In the genomic region with DNA sequence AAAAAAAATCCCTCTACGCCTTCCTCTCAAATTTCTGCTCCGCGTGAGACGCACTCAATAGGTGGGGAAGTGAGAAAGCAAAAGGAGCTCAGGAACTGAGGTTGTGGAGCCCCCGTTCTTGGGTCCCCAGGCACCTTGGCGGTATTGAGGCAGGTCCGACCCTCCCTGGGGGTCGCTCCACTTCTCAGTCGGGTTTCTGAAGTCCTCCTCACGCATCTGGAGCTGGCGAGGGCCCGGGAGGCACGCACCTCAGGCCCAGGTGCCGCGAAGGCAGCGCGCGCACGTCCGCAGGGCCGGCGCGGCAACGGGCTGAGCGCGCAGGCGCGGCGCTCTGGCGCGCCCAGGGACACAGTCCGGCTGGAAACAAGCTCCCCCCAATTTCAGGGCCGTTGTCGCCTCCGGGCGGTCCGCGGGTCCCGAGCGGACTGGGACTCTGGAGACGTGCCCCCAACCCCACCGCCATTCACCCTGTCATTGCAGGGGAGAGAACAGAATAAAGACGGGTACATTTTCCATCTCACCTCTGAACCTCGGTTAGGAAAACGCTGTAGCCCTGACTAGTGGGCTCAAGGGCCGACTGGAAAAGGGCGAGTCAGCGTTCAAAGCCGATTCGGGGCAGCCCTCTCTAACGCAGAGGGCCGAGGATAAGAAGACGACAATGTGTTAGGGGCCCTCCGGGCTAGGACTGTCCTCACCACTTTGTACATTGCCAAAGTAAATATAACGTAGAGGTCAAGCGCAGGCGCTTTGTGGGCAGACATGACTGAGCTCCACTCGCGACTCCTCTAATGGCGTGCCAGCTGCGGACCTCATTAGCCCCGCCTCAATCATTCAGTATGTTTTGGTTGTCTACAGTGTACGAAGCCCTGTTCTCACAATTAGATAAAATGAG, we compare ENCODE assay signal across 1 cellular context.
TF ChIP-seq lines count a peak whose summit lies in the region.

A gene with protein sequence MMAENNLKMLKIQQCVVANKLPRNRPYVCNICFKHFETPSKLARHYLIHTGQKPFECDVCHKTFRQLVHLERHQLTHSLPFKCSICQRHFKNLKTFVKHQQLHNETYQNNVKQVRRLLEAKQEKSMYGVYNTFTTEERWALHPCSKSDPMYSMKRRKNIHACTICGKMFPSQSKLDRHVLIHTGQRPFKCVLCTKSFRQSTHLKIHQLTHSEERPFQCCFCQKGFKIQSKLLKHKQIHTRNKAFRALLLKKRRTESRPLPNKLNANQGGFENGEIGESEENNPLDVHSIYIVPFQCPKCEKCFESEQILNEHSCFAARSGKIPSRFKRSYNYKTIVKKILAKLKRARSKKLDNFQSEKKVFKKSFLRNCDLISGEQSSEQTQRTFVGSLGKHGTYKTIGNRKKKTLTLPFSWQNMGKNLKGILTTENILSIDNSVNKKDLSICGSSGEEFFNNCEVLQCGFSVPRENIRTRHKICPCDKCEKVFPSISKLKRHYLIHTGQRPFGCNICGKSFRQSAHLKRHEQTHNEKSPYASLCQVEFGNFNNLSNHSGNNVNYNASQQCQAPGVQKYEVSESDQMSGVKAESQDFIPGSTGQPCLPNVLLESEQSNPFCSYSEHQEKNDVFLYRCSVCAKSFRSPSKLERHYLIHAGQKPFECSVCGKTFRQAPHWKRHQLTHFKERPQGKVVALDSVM (minus strand): TSS at position 306 of the 892 bp plus-strand sequence. CDS start 4,853 bp downstream, outside the sequence.

TF ChIP-seq in K562, 482 proteins besides CTCF, POLR2A, EP300 and RAD21 (continued from another document and continues in another):
- 0 out of 2 replicates have a peak, but pooled peaks have one; percentile 37 for TF ChIP-seq MED1 (CRISPR knock-in tag; IDR thresholded peaks at IDR 0.05; ENCODE audit: borderline replicate concordance)
- TF ChIP-seq TFAP4 (CRISPR knock-in tag; IDR thresholded peaks at IDR 0.05; ENCODE audit: borderline replicate concordance), result peak; percentile 77
- TF ChIP-seq SETDB1 (IDR thresholded peaks at IDR 0.05; ENCODE audit: low read length), result peak; percentile 35
- TF ChIP-seq, protein P1, sequence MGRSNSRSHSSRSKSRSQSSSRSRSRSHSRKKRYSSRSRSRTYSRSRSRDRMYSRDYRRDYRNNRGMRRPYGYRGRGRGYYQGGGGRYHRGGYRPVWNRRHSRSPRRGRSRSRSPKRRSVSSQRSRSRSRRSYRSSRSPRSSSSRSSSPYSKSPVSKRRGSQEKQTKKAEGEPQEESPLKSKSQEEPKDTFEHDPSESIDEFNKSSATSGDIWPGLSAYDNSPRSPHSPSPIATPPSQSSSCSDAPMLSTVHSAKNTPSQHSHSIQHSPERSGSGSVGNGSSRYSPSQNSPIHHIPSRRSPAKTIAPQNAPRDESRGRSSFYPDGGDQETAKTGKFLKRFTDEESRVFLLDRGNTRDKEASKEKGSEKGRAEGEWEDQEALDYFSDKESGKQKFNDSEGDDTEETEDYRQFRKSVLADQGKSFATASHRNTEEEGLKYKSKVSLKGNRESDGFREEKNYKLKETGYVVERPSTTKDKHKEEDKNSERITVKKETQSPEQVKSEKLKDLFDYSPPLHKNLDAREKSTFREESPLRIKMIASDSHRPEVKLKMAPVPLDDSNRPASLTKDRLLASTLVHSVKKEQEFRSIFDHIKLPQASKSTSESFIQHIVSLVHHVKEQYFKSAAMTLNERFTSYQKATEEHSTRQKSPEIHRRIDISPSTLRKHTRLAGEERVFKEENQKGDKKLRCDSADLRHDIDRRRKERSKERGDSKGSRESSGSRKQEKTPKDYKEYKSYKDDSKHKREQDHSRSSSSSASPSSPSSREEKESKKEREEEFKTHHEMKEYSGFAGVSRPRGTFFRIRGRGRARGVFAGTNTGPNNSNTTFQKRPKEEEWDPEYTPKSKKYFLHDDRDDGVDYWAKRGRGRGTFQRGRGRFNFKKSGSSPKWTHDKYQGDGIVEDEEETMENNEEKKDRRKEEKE (IDR thresholded peaks at IDR 0.05; ENCODE audit: borderline replicate concordance in 1 of 2, control insufficient read depth in 1 of 2, low read depth in 2 of 2, low read length in 1 of 2), result peak in 1 of 2 experiments; percentile 96; a peak in 2 of 4 replicates
- TF ChIP-seq THAP12 (CRISPR knock-in tag; IDR thresholded peaks at IDR 0.05), result peak; percentile 94
- peak; percentile 90 to 92 for TF ChIP-seq NRF1 (conservative IDR thresholded peaks at IDR 0.05 in 1 of 2, IDR thresholded peaks at IDR 0.05 in 1 of 2)
- TF ChIP-seq RBM25 (IDR thresholded peaks at IDR 0.05; ENCODE audit: low read depth, low read length, severe bottlenecking), result peak; percentile 51
- peak; percentile 87 for TF ChIP-seq HINFP (tag; conservative IDR thresholded peaks at IDR 0.05; ENCODE audit: low read depth)
- 0 out of 2 replicates have a peak, but pooled peaks have one; percentile 40 for TF ChIP-seq NR2C2 (CRISPR knock-in tag; IDR thresholded peaks at IDR 0.05)
- peak; percentile 96 for TF ChIP-seq NR2C2 (tag; IDR thresholded peaks at IDR 0.05)
- TF ChIP-seq FOS (IDR thresholded peaks at IDR 0.05; ENCODE audit: extremely low read depth, insufficient read length), result no peak
- peak; percentile 58 for TF ChIP-seq RBM22 (IDR thresholded peaks at IDR 0.05; ENCODE audit: low read depth, low read length, poor library complexity, severe bottlenecking)
- TF ChIP-seq, protein P2, sequence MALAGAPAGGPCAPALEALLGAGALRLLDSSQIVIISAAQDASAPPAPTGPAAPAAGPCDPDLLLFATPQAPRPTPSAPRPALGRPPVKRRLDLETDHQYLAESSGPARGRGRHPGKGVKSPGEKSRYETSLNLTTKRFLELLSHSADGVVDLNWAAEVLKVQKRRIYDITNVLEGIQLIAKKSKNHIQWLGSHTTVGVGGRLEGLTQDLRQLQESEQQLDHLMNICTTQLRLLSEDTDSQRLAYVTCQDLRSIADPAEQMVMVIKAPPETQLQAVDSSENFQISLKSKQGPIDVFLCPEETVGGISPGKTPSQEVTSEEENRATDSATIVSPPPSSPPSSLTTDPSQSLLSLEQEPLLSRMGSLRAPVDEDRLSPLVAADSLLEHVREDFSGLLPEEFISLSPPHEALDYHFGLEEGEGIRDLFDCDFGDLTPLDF (CRISPR knock-in tag; IDR thresholded peaks at IDR 0.05), result peak; percentile 68; the same call in 1 of the 2 replicates
- 0 out of 2 replicates have a peak, but pooled peaks have one; percentile 20 for TF ChIP-seq ZNF384 (IDR thresholded peaks at IDR 0.05; ENCODE audit: low read depth, low read length)
- TF ChIP-seq ATF7 (IDR thresholded peaks at IDR 0.05), result peak; percentile 65; the same call in 1 of the 2 replicates
- no peak for TF ChIP-seq ZNF445 (CRISPR knock-in tag; IDR thresholded peaks at IDR 0.05; ENCODE audit: low read depth)
- no peak for TF ChIP-seq ZBTB8A (IDR thresholded peaks at IDR 0.05; ENCODE audit: partially characterized antibody)
- peak; percentile 93 for TF ChIP-seq MTA3 (IDR thresholded peaks at IDR 0.05; ENCODE audit: borderline replicate concordance)
- TF ChIP-seq NCOA2 (IDR thresholded peaks at IDR 0.05; ENCODE audit: partially characterized antibody in 2 of 2), result no peak
- TF ChIP-seq LCOR (CRISPR knock-in tag; IDR thresholded peaks at IDR 0.05), result peak; percentile 70; the same call in 1 of the 2 replicates
- TF ChIP-seq, protein P3, sequence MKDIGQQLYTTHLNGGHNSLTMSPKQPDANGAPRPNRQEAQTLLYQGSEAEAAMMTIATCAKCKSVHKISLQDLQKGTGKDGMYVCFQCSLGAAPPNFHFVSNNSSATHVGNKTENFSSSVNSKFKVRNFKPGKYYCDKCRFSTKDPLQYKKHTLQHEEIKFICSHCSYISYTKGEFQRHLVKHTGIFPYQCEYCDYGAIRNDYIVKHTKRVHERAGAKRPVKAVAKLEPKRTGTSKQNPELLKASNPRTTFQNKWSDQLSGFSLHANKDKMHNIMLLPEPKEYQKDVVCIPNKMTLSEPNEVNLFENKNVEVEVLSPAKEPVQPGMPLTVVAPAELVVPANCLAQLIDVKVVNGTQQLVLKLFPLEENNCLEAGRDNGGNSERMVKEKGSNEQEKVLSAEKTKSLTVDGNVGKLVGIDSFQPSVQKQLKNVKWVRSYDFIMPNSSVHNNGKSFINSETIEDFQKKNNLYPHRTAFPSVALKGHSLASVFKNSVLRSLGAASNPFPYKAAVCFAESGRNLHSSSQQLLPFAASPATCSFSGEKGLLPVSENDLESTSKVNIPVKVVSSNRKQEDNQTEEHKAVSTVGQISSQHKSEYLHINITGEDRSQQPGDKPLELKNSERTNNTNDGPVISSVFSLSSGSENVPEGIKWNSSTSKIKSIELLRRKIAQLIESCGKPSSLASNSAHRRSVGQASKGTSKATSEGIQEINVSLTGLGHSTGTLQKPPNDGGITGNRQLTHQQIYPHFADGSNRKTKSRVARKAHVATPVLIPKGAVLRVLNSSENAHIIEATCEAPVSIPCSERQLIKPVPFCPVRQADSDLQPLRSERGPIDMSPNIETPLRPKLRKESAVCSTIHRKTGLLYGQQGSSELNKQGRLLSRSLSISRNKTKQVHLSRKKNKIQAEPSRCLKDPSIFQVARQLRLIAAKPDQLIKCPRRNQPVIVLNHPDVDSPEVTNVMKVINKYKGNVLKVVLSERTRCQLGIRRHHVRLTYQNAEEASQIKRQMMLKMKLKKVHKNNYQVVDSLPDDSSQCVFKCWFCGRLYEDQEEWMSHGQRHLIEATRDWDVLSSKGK (CRISPR knock-in tag; IDR thresholded peaks at IDR 0.05), result no peak
- TF ChIP-seq SRF (CRISPR knock-in tag; IDR thresholded peaks at IDR 0.05), result no peak
- TF ChIP-seq, protein P4, sequence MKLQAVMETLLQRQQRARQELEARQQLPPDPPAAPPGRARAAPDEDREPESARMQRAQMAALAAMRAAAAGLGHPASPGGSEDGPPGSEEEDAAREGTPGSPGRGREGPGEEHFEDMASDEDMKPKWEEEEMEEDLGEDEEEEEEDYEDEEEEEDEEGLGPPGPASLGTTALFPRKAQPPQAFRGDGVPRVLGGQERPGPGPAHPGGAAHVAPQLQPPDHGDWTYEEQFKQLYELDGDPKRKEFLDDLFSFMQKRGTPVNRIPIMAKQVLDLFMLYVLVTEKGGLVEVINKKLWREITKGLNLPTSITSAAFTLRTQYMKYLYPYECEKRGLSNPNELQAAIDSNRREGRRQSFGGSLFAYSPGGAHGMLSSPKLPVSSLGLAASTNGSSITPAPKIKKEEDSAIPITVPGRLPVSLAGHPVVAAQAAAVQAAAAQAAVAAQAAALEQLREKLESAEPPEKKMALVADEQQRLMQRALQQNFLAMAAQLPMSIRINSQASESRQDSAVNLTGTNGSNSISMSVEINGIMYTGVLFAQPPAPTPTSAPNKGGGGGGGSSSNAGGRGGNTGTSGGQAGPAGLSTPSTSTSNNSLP (IDR thresholded peaks at IDR 0.05; ENCODE audit: borderline replicate concordance, low read depth, low read length), result no peak
- TF ChIP-seq ZNF263 (CRISPR knock-in tag; IDR thresholded peaks at IDR 0.05; ENCODE audit: borderline replicate concordance), result 0 out of 2 replicates have a peak, but pooled peaks have one; percentile 37
- peak; percentile 88 for TF ChIP-seq SUPT5H (IDR thresholded peaks at IDR 0.05)
- peak; percentile 51; the same call in 1 of the 2 replicates for TF ChIP-seq SAFB (IDR thresholded peaks at IDR 0.05; ENCODE audit: borderline replicate concordance, low read depth, low read length)
- TF ChIP-seq RCOR1 (IDR thresholded peaks at IDR 0.05; ENCODE audit: borderline replicate concordance in 1 of 2, low read depth in 2 of 2, low read length in 2 of 2), result peak; percentile 29 to 59; a peak in 1 of 4 replicates
- TF ChIP-seq ZNF143 (CRISPR knock-in tag; IDR thresholded peaks at IDR 0.05), result no peak
- no peak for TF ChIP-seq PTRF (tag; IDR thresholded peaks at IDR 0.05)
- TF ChIP-seq HCFC1 (IDR thresholded peaks at IDR 0.05; ENCODE audit: low read depth, low read length), result peak; percentile 84
- TF ChIP-seq ZNF212 (CRISPR knock-in tag; IDR thresholded peaks at IDR 0.05), result no peak
- peak; percentile 74 for TF ChIP-seq ESRRA (IDR thresholded peaks at IDR 0.05; ENCODE audit: borderline replicate concordance, low read depth)
- TF ChIP-seq JUNB (CRISPR knock-in tag; conservative IDR thresholded peaks at IDR 0.05), result no peak
